Comparison of ENCODE assay signal across 8 cellular contexts in the genomic region with DNA sequence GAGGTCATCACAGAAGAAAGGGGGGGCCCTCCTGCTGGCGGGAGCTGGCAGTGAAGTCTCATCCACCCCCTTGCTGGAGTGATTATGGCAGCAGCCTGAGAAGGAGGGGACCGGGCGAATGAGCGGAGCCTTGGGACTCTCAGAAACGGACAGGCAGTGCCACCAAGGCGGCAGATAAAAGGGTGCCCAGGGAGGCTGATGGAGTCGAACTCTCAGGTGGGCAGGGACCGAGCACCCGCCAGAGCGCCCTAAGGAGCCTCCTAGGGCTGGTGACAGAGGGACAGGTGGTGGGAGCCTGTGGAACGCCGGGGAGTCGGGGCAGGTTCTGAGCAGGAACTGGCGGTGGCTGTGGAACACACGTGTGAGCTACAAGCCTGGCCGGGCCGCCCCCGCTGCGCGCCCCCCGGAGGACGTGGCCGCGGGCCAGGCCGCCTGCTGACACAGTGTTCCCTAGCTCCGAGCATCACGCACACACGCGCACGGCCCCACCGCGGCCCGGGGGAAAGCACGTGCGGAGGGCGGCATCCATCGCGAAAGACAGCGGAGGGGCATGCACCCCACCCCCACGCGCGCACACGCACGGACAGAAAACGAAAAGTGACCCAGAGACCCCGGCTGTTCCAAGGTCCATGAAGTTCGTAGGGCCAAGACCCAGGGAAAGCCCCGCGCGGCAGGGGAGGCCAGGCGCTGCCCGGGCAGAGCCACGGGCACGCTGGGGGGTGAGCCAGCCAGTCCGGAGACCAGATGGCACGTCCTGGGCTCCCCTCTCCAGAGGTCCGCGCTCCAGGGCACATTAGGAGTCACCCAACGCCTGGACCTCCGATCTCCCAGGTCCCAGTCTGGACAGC. TPM values are rescaled to one million over a fixed set of nuclear protein-coding genes. Genes with fewer than 3 reads are reported as not detected.
DNase-seq lines count a peak whose midpoint lies in the region; ATAC-seq and TF ChIP-seq lines count a peak whose summit lies in the region.

No MANE protein-coding gene starts in this region.

- peaks cover 2% of the 10 kb centered on the region; the same call in 1 of the 2 replicates for H3K27me3 ChIP-seq in IMR-90 (ENCODE audit: control insufficient read depth, insufficient read depth, low read length)
- H3K27me3 ChIP-seq in effector memory CD4-positive, alpha-beta T cell (replicated peaks; ENCODE audit: control insufficient read depth, insufficient read depth, low read length, poor library complexity, severe bottlenecking), result peaks cover 3% of the 10 kb centered on the region

- H3K9ac ChIP-seq in IMR-90 (ENCODE audit: low read depth, low read length), result peak overlapping the region; percentile 80

- peaks cover 12% of the 10 kb centered on the region for H3K9me1 ChIP-seq in IMR-90 (ENCODE audit: insufficient read depth, low read length)

- H3K4me3 ChIP-seq in IMR-90 (ENCODE audit: insufficient read depth, low read depth, low read length) (peak overlapping the region; percentile 48), WI38 (ENCODE audit: low read depth, low read length) (peak overlapping the region; percentile 59)
- peak overlapping the region; percentile 64 for H3K4me3 ChIP-seq in effector memory CD4-positive, alpha-beta T cell (ENCODE audit: insufficient read depth, low read depth, low read length, poor library complexity, severe bottlenecking)

- peak overlapping the region; percentile 52 for H3K4ac ChIP-seq in IMR-90 (ENCODE audit: low read depth, low read length)

- DNase-seq in ELF-1 (ENCODE audit: low read depth, low spot score), result peak; percentile 42
- DNase-seq in IMR-90, result peak; percentile 48
- DNase-seq in effector memory CD4-positive, alpha-beta T cell, result no peak
- DNase-seq in mesothelial cell of epicardium (ENCODE audit: low spot score in 2 of 2, unreplicated experiment in 2 of 2), result peak in 1 of 2 experiments; percentile 64
- DNase-seq in stimulated activated CD8-positive, alpha-beta memory T cell treated with anti-CD3 and anti-CD28 coated beads, Interleukin-7, amount 100 ng/mL, for 48 hours (ENCODE audit: extremely low read depth in 1 of 2, low read depth in 1 of 2), result peak; percentile 27 to 48
- no peak for DNase-seq in superior temporal gyrus (ENCODE audit: extremely low spot score)

- CTCF ChIA-PET in IMR-90 (lab: Yijun Ruan, JAX), result interaction anchor here (1.0 to 1.6 kb wide), 3 partner anchors 36 to 69 kb away, joined by 3 to 7 read pairs (median 4); no protein-coding TSS in a partner anchor

- no peak overlapping the region for H3K27ac Mint-ChIP-seq in mesothelial cell of epicardium

- POLR2A ChIA-PET in IMR-90 (lab: Charles Lee; ENCODE audit: unreplicated experiment), result interaction anchor here (0.6 kb wide), 1 partner anchor 10 kb away, joined by 8 read pairs; no protein-coding TSS in a partner anchor

- peaks cover 6% of the 10 kb centered on the region for H3K36me3 ChIP-seq in IMR-90 (ENCODE audit: control insufficient read depth, insufficient read depth, low read length)
- peaks cover 6% of the 10 kb centered on the region for H3K36me3 ChIP-seq in effector memory CD4-positive, alpha-beta T cell (ENCODE audit: control insufficient read depth, insufficient read depth, low read length)

- H4K5ac ChIP-seq in IMR-90 (ENCODE audit: low read depth, low read length), result peak overlapping the region; percentile 21; the same call in 1 of the 2 replicates

- no peak overlapping the region for H2BK15ac ChIP-seq in IMR-90 (ENCODE audit: low read depth, low read length)

- H3K18ac ChIP-seq in IMR-90 (ENCODE audit: low read depth, low read length), result peak overlapping the region; percentile 48; the same call in 1 of the 2 replicates

- peak overlapping the region; percentile 98 for H2AK9ac ChIP-seq in IMR-90 (replicated peaks; ENCODE audit: low read depth, low read length, poor library complexity)

- peak overlapping the region; percentile 96 for H3K4me2 ChIP-seq in IMR-90 (ENCODE audit: low read depth, low read length)

- ATAC-seq in GM21529 (IDR thresholded peaks at IDR 0.05; ENCODE audit: unreplicated experiment), result peak; percentile 32
- ATAC-seq in IMR-90 (ENCODE audit: low read depth), result peak; percentile 38

- intact Hi-C loops in IMR-90 (cut with micrococcal nuclease), result loop anchor here (1.0 kb wide), 1 partner anchor 40 kb away; no protein-coding TSS in a partner anchor

- peak overlapping the region; percentile 19; the same call in 1 of the 2 replicates for H2BK120ac ChIP-seq in IMR-90 (ENCODE audit: low read depth, low read length)

- TF ChIP-seq RAD21 in IMR-90 (IDR thresholded peaks at IDR 0.05; ENCODE audit: low read length), result no peak

- peaks cover 13% of the 10 kb centered on the region for H3K36me3 Mint-ChIP-seq in mesothelial cell of epicardium

- peak overlapping the region; percentile 2 for H2BK5ac ChIP-seq in IMR-90 (ENCODE audit: low read depth, low read length, poor library complexity, severe bottlenecking)

- peaks cover 0 to 4% of the 10 kb centered on the region in 2 experiments; a peak in 2 of 4 replicates for H3K79me1 ChIP-seq in IMR-90 (ENCODE audit: low read depth in 1 of 2, low read length in 2 of 2)

- peaks cover 13% of the 10 kb centered on the region; the same call in 1 of the 2 replicates for H4K20me1 ChIP-seq in IMR-90 (ENCODE audit: insufficient read depth, low read length)

- peak overlapping the region in 1 of 2 experiments; percentile 80; a peak in 2 of 4 replicates for H4K8ac ChIP-seq in IMR-90 (ENCODE audit: low read depth in 2 of 2, low read length in 2 of 2)

- H3K9me3 Mint-ChIP-seq in mesothelial cell of epicardium, result no peaks in the 10 kb centered on the region

- peak overlapping the region; percentile 92 for H2AFZ ChIP-seq in IMR-90 (replicated peaks; ENCODE audit: low read length, poor library complexity)

- peak overlapping the region; percentile 81 for H3K14ac ChIP-seq in IMR-90 (replicated peaks; ENCODE audit: low read depth, low read length)

- WGBS in IMR-90 (ENCODE audit: extremely low coverage in 2 of 2, insufficient read length in 1 of 2), 2 experiments, result 3% methylated on average over 29 of the region's 60 CpGs; no CpG with 5 or more reads in 1 of the 2 experiments

- H3K23ac ChIP-seq in IMR-90 (ENCODE audit: low read depth, low read length), result peak overlapping the region; percentile 67; the same call in 1 of the 2 replicates

- peaks cover 16% of the 10 kb centered on the region for H3K4me1 ChIP-seq in IMR-90 (ENCODE audit: control insufficient read depth, insufficient read depth, low read length)
- H3K4me1 ChIP-seq in effector memory CD4-positive, alpha-beta T cell (ENCODE audit: control insufficient read depth, insufficient read depth, low read length, poor library complexity, severe bottlenecking), result peaks cover 20% of the 10 kb centered on the region

- no peak for TF ChIP-seq POLR2A in IMR-90 (IDR thresholded peaks at IDR 0.05; ENCODE audit: low read depth, low read length)

- peak overlapping the region; percentile 74 for H3K4me3 Mint-ChIP-seq in mesothelial cell of epicardium

- H2BK20ac ChIP-seq in IMR-90 (ENCODE audit: low read depth, low read length), result no peak overlapping the region

- dilution Hi-C loops in IMR-90 (cut with HindIII; ENCODE audit: low sequenced_read_pairs, unreplicated experiment), result no loop called here

- peak overlapping the region; percentile 49; the same call in 1 of the 2 replicates for H4K91ac ChIP-seq in IMR-90 (ENCODE audit: insufficient read depth, low read depth, low read length)

- TF ChIP-seq CTCF in IMR-90 (conservative IDR thresholded peaks at IDR 0.05; ENCODE audit: low read depth, low read length) (0 out of 2 replicates have a peak, but pooled peaks have one; percentile 7), WI38 (IDR thresholded peaks at IDR 0.05; ENCODE audit: low read depth, low read length) (no peak), mesothelial cell of epicardium (IDR thresholded peaks at IDR 0.05; ENCODE audit: unreplicated experiment) (no peak)

- peak overlapping the region; percentile 50; the same call in 1 of the 2 replicates for H2AK5ac ChIP-seq in IMR-90 (ENCODE audit: low read depth, low read length)

- H3K27me3 Mint-ChIP-seq in mesothelial cell of epicardium (ENCODE audit: low read depth), result peaks cover 20% of the 10 kb centered on the region

- H3K4me1 Mint-ChIP-seq in mesothelial cell of epicardium, result peaks cover 11% of the 10 kb centered on the region

- no peak overlapping the region for H3K56ac ChIP-seq in IMR-90 (ENCODE audit: extremely low read depth, insufficient read depth, low read length)

- peak overlapping the region; percentile 23 for H3K27ac ChIP-seq in IMR-90 (ENCODE audit: insufficient read depth, low read length)
- no peak overlapping the region for H3K27ac ChIP-seq in effector memory CD4-positive, alpha-beta T cell (ENCODE audit: insufficient read depth, low read length, poor library complexity, severe bottlenecking)

- in situ Hi-C loops in IMR-90 (cut with MboI; ENCODE audit: low sequenced_read_pairs), result no loop called here

- no peaks in the 10 kb centered on the region for H3K9me3 ChIP-seq in IMR-90 (ENCODE audit: control insufficient read depth, insufficient read depth, low read length)
- H3K9me3 ChIP-seq in effector memory CD4-positive, alpha-beta T cell (ENCODE audit: control insufficient read depth, low read length), result no peaks in the 10 kb centered on the region

- no TSS peak for BruUV-seq in IMR-90 (replicated peaks; lab: Mats Ljungman, UMichigan)

TF ChIP-seq in IMR-90, 13 proteins besides CTCF, POLR2A, EP300 and RAD21 (continues in another document):
- TF ChIP-seq SMC3 (IDR thresholded peaks at IDR 0.05; ENCODE audit: low read depth, low read length), result no peak

RNA-seq across cellular contexts. Expression of a gene that starts 1.0 kb away (rescaled TPM):
- under 0.01 and 0.28 TPM in 2 replicates for total RNA-seq in IMR-90 (2012; rRNA removed)
- 1.1 and 1.7 TPM in 2 replicates for polyA plus RNA-seq in IMR-90 (2012; rRNA removed)
- polyA plus RNA-seq in IMR-90 (2012; cell fraction: cytosol; rRNA removed), result 0.37 and 0.81 TPM in 2 replicates
- polyA plus RNA-seq in IMR-90 (2012; cell fraction: nucleus; rRNA removed; ENCODE audit: low replicate concordance), result 11.2 and 17.0 TPM in 2 replicates
- total RNA-seq in mesothelial cell of epicardium, result 6.2 to 8.7 TPM (median 8.2 TPM) in 3 replicates

RNA-seq across cellular contexts. Expression of a gene that starts 38.8 kb away (rescaled TPM):
- 372 and 412 TPM in 2 replicates for total RNA-seq in IMR-90 (2012; rRNA removed)
- 208 and 221 TPM in 2 replicates for polyA plus RNA-seq in IMR-90 (2012; rRNA removed)
- 162 and 168 TPM in 2 replicates for polyA plus RNA-seq in IMR-90 (2012; cell fraction: cytosol; rRNA removed)
- 150 and 234 TPM in 2 replicates for polyA plus RNA-seq in IMR-90 (2012; cell fraction: nucleus; rRNA removed; ENCODE audit: low replicate concordance)
- total RNA-seq in mesothelial cell of epicardium, result 253 to 266 TPM (median 263 TPM) in 3 replicates

RNA-seq across cellular contexts. Expression of a gene that starts 38.9 kb away (rescaled TPM):
- total RNA-seq in IMR-90 (2012; rRNA removed) (8.9 and 10.4 TPM in 2 replicates), mesothelial cell of epicardium (74.0 to 83.6 TPM (median 75.8 TPM) in 3 replicates)
- polyA plus RNA-seq in IMR-90 (2012; rRNA removed), result 30.8 and 33.3 TPM in 2 replicates
- 21.8 and 34.0 TPM in 2 replicates for polyA plus RNA-seq in IMR-90 (2012; cell fraction: cytosol; rRNA removed)
- 87.0 and 146 TPM in 2 replicates for polyA plus RNA-seq in IMR-90 (2012; cell fraction: nucleus; rRNA removed; ENCODE audit: low replicate concordance)

RNA-seq across cellular contexts. Expression of a gene that starts 53.1 kb away (rescaled TPM):
- total RNA-seq in IMR-90 (2012; rRNA removed) (not detected in 2 replicates), mesothelial cell of epicardium (not detected in 3 replicates)
- 0.17 TPM in 1 of 2 replicates, not detected in the other for polyA plus RNA-seq in IMR-90 (2012; rRNA removed)
- polyA plus RNA-seq in IMR-90 (2012; cell fraction: cytosol; rRNA removed), result 0.14 TPM in 1 of 2 replicates, not detected in the other
- polyA plus RNA-seq in IMR-90 (2012; cell fraction: nucleus; rRNA removed; ENCODE audit: low replicate concordance), result 0.04 TPM in 1 of 2 replicates, not detected in the other

Comparison
In these comparisons a context has a peak if more than half of its experiments do, and no peak if none do; other contexts are left out.
1. DNase-seq: peak in ELF-1 (single experiment), IMR-90 (single experiment) and stimulated activated CD8-positive, alpha-beta memory T cell treated with anti-CD3 and anti-CD28 coated beads, Interleukin-7, amount 100 ng/mL, for 48 hours (2 of 2); none in effector memory CD4-positive, alpha-beta T cell (0 of 3) and superior temporal gyrus (single experiment).
2. Peak in every context shown above with its lines, with median percentiles within 50 percentile points of each other: H3K4me3 ChIP-seq.